ENCODE assay signal across 8 cellular contexts in the genomic region with DNA sequence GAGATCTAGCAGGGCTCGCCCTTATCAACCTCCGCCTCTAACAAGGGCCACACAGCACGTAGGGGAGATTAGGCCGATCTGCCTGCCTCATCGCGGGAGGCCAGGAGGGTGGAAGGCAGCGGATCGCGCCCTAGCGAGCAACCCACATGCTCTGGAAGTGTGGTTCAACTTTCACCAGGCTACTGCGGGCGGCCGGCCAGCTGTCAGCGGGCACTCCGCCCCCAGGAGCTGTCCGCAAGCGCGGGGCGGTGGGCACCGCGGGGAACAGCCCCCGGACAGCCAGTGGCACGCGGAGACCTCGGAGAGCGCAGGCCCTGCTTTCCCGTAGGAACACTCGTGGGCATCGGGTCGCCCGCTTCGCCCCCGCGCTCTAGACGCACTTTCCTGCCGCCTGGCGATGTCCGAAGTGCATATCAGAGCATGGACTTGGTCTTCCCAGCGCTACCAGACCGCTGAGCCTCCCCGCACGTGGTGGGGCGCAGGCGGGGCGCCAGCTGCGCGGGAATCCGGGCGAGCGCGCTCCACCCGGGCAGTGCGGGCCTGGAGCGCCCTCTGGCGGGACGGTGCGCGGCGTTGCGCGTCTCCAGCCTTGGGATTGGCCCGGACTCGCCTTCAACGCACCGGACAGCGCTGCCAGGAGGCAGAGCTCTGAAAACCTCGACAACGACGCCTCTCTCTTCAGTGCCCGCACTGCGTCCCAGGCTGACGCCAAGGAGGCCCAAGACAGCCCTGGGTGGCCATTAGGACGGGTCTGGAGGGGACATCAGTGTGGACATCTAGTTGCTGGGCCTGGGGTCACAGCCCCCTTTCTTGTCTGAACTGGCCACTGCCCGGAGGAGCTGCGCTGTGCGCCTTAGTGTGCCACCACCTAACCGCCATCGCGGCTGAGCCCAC. TPM values are rescaled to one million over a fixed set of nuclear protein-coding genes. Genes with fewer than 3 reads are reported as not detected.
DNase-seq lines count a peak whose midpoint lies in the region; ATAC-seq and TF ChIP-seq lines count a peak whose summit lies in the region.

No MANE protein-coding gene starts in this region.

- H3K4me3 ChIP-seq in OCI-LY1 (ENCODE audit: low read depth, low read length, poor library complexity, severe bottlenecking) (no peak overlapping the region), esophagus (ENCODE audit: low read depth in 1 of 2, low read length in 2 of 2) (peak overlapping the region; percentile 26 to 28)

- H2AFZ ChIP-seq in OCI-LY1 (ENCODE audit: low read length), result no peak overlapping the region

- H3K9me3 ChIP-seq in OCI-LY1 (ENCODE audit: low read length) (no peaks in the 10 kb centered on the region), esophagus (ENCODE audit: control insufficient read depth in 2 of 2, insufficient read depth in 1 of 2, low read depth in 1 of 2, low read length in 1 of 2) (no peaks in the 10 kb centered on the region)

- WGBS in esophagus, 2 donors, result 7% methylated on average over 79 of the region's 79 CpGs

- H3K27ac ChIP-seq in OCI-LY1 (ENCODE audit: low read depth, low read length, poor library complexity, severe bottlenecking) (no peak overlapping the region), esophagus (ENCODE audit: low read depth in 2 of 2, low read length in 1 of 2) (peak overlapping the region in 1 of 2 donors; percentile 16)

- TF ChIP-seq CTCF in OCI-LY1 (IDR thresholded peaks at IDR 0.05; ENCODE audit: low read length), result peak; percentile 90

- H3K27me3 ChIP-seq in OCI-LY1 (ENCODE audit: insufficient read depth, low read length) (no peaks in the 10 kb centered on the region), esophagus (ENCODE audit: control insufficient read depth in 1 of 2, insufficient read depth in 2 of 2, low read length in 2 of 2) (peaks cover 0 to 4% of the 10 kb centered on the region in 2 donors)

- peaks cover 6% of the 10 kb centered on the region for H3K79me2 ChIP-seq in OCI-LY1 (ENCODE audit: insufficient read depth, low read length)

- H3K4me1 ChIP-seq in OCI-LY1 (ENCODE audit: insufficient read depth, low read length, severe bottlenecking) (peaks cover 23% of the 10 kb centered on the region), esophagus (ENCODE audit: control insufficient read depth in 2 of 2, insufficient read depth in 2 of 2, low read length in 1 of 2) (peaks cover 7 to 25% of the 10 kb centered on the region in 2 donors)

- no peak overlapping the region for H3K9ac ChIP-seq in OCI-LY1 (ENCODE audit: low read length)

- ATAC-seq in GM19328 (IDR thresholded peaks at IDR 0.05; ENCODE audit: unreplicated experiment), result no peak

- H3K36me3 ChIP-seq in OCI-LY1 (ENCODE audit: insufficient read depth, low read length) (no peaks in the 10 kb centered on the region), esophagus (ENCODE audit: control insufficient read depth in 2 of 2, insufficient read depth in 2 of 2, low read length in 1 of 2) (no peaks in the 10 kb centered on the region)

- no peaks in the 10 kb centered on the region for H4K20me1 ChIP-seq in OCI-LY1 (ENCODE audit: insufficient read depth, low read length)

- DNase-seq in DMS53 (lab: John Stamatoyannopoulos, UW), result peak; percentile 87
- peak; percentile 71 for DNase-seq in HT1080 (ENCODE audit: low read depth)
- DNase-seq in activated T-cell treated with anti-CD3 and anti-CD28 coated beads, Interleukin-2, amount 50 U/mL, for 1 hour, result peak; percentile 84
- peak; percentile 83 for DNase-seq in mucosa of gallbladder (ENCODE audit: low spot score)
- DNase-seq in stimulated activated CD8-positive, alpha-beta memory T cell treated with anti-CD3 and anti-CD28 coated beads, Interleukin-15, amount 100 ng/mL, for 48 hours (ENCODE audit: low read depth in 2 of 2), result peak; percentile 77

- no peaks in the 10 kb centered on the region for H3K9me2 ChIP-seq in OCI-LY1 (ENCODE audit: low read depth, low read length)

- no peaks in the 10 kb centered on the region for H3F3A ChIP-seq in OCI-LY1 (ENCODE audit: insufficient read depth, low read length)

- no peak overlapping the region for H3K4me2 ChIP-seq in OCI-LY1 (ENCODE audit: low read length)

RNA-seq across cellular contexts. Expression of a gene that starts 3.6 kb away (rescaled TPM):
- total RNA-seq in HT1080 (2014; rRNA removed; shearing (Covaris generic)), result 51.7 and 55.4 TPM in 2 replicates
- 64.2 and 65.1 TPM in 2 replicates for polyA plus RNA-seq in HT1080 (2015; cell fraction: cytosol; rRNA removed)
- polyA plus RNA-seq in HT1080 (2015; cell fraction: nucleus; rRNA removed), result 39.3 and 46.3 TPM in 2 replicates
- 10 to 100 TPM; 14.7 to 37.0 TPM for polyA plus RNA-seq in esophagus
- total RNA-seq in mucosa of gallbladder, result 26.8 TPM

RNA-seq across cellular contexts. Expression of a gene that starts 51.8 kb away (rescaled TPM):
- total RNA-seq in HT1080 (2014; rRNA removed; shearing (Covaris generic)), result 120 and 130 TPM in 2 replicates
- 49.6 and 57.9 TPM in 2 replicates for polyA plus RNA-seq in HT1080 (2015; cell fraction: cytosol; rRNA removed)
- polyA plus RNA-seq in HT1080 (2015; cell fraction: nucleus; rRNA removed), result 231 and 247 TPM in 2 replicates
- 10 to 100 TPM; 46.9 to 64.6 TPM for polyA plus RNA-seq in esophagus
- total RNA-seq in mucosa of gallbladder, result 46.2 TPM

RNA-seq across cellular contexts. Expression of a gene that starts 51.9 kb away (rescaled TPM):
- total RNA-seq in HT1080 (2014; rRNA removed; shearing (Covaris generic)), result 13.9 and 27.9 TPM in 2 replicates
- polyA plus RNA-seq in HT1080 (2015; cell fraction: cytosol; rRNA removed), result 18.8 and 20.6 TPM in 2 replicates
- 10.2 and 13.2 TPM in 2 replicates for polyA plus RNA-seq in HT1080 (2015; cell fraction: nucleus; rRNA removed)
- polyA plus RNA-seq in esophagus, result 1 to 10 TPM; 4.5 to 8.1 TPM
- 2.7 TPM for total RNA-seq in mucosa of gallbladder
